15 cellular contexts compared by ENCODE assay signal in the genomic region with DNA sequence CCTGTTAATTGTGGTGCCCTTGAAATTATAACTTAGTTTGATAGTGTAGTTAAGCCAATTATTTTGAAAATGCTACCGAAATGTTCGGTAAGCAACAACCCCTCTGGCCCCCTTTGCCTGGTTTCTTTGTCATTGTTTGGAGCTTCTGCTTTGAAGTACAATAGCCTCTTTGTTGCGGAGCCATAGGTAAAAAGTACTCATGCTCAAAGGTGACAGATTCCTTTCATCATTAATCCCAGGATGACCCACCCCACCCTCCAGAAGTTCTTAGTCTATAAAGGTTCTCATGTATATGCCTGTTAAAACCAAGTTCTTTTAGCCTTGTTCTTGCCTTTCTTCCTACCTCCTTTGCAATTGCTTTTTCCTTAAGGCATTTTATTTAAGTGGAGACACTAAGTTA. TPM values are rescaled to one million over a fixed set of nuclear protein-coding genes. Genes with fewer than 3 reads are reported as not detected.
DNase-seq lines count a peak whose midpoint lies in the region; ATAC-seq and TF ChIP-seq lines count a peak whose summit lies in the region.
"Had no signal": no experiment of that assay in that cellular context is flagged by ENCODE, and none has a peak within 500 bp of the region (broad histone marks: within the 10 kb centered on the region; RNA-seq: fewer than 3 reads in every experiment).

No MANE protein-coding gene starts in this region.

- no peaks in the 10 kb centered on the region for H3K36me3 ChIP-seq in H7 (replicated peaks; ENCODE audit: control insufficient read depth, insufficient read depth, low read length)
- no peaks in the 10 kb centered on the region for H3K36me3 ChIP-seq in HUES64 (ENCODE audit: insufficient read depth, low read length)
- H3K36me3 ChIP-seq in endodermal cell (ENCODE audit: control insufficient read depth, insufficient read depth, low read length), result peaks cover 71% of the 10 kb centered on the region
- no peaks in the 10 kb centered on the region for H3K36me3 ChIP-seq in mesendoderm (ENCODE audit: control insufficient read depth, insufficient read depth, low read length)
- no peaks in the 10 kb centered on the region for H3K36me3 ChIP-seq in aorta (ENCODE audit: control insufficient read depth in 1 of 2, insufficient read depth in 2 of 2, low read length in 1 of 2)

- DNase-seq in H7, result peak; percentile 41
- DNase-seq in endodermal cell, result peak; percentile 74
- DNase-seq in mesendoderm, result peak; percentile 80
- DNase-seq in NCI-H774 (lab: John Stamatoyannopoulos, UW), result no peak
- no peak for DNase-seq in NCI-H2107 (lab: John Stamatoyannopoulos, UW)
- no peak for DNase-seq in aorta
- DNase-seq in GM13976 (ENCODE audit: low spot score), result no peak
- DNase-seq: C1 segment of cervical spinal cord; Calu3; CD4-positive, alpha-beta T cell; DMS 273 treated with DMSO at 0.1 percent for 48 hours; GOT3 had no signal

- H4K8ac ChIP-seq in mesendoderm (ENCODE audit: low read depth, low read length), result peak overlapping the region; percentile 65

- ATAC-seq in aorta (ENCODE audit: low FRiP score), result no peak
- ATAC-seq: K562 had no signal

- peaks cover 71% of the 10 kb centered on the region for H3K36me3 Mint-ChIP-seq in endodermal cell (ENCODE audit: low read depth)

- H3K27ac Mint-ChIP-seq in endodermal cell, result peak overlapping the region; percentile 95
- H3K27ac Mint-ChIP-seq: B cell; CD4-positive, alpha-beta T cell had no signal

- H3K4me2 ChIP-seq in mesendoderm (ENCODE audit: low read length), result no peak overlapping the region

- H3K4me3 ChIP-seq in H7 (ENCODE audit: insufficient read depth, low read depth, low read length) (no peak overlapping the region), HUES64 (ENCODE audit: low read length) (no peak overlapping the region), endodermal cell (ENCODE audit: low read length) (peak overlapping the region; percentile 60), mesendoderm (ENCODE audit: low read length) (no peak overlapping the region), aorta (ENCODE audit: low read length in 2 of 2) (no peak overlapping the region)
- H3K4me3 ChIP-seq: K562 had no signal

- TF ChIP-seq CTCF in endodermal cell (conservative IDR thresholded peaks at IDR 0.05), result no peak
- no peak for TF ChIP-seq CTCF in GM13976 (IDR thresholded peaks at IDR 0.05; ENCODE audit: borderline replicate concordance, control extremely low read depth, extremely low read depth, insufficient read depth, missing control alignments)

- H3K9me3 Mint-ChIP-seq in endodermal cell, result peaks cover 31% of the 10 kb centered on the region
- H3K9me3 Mint-ChIP-seq: CD4-positive, alpha-beta T cell had no signal

- H3K56ac ChIP-seq in mesendoderm (ENCODE audit: low read length), result no peak overlapping the region

- H3K4me1 ChIP-seq in HUES64 (ENCODE audit: insufficient read depth, low read length) (peaks cover 40% of the 10 kb centered on the region), endodermal cell (ENCODE audit: control insufficient read depth, insufficient read depth, low read length) (peaks cover 9% of the 10 kb centered on the region), mesendoderm (ENCODE audit: control insufficient read depth, low read depth, low read length) (peaks cover 2% of the 10 kb centered on the region), aorta (ENCODE audit: control insufficient read depth in 1 of 2, insufficient read depth in 2 of 2, low read length in 2 of 2) (no peaks in the 10 kb centered on the region)

- H3K9ac ChIP-seq in HUES64 (ENCODE audit: low read depth, low read length) (no peak overlapping the region), endodermal cell (ENCODE audit: extremely low read depth, low read length, poor library complexity, severe bottlenecking) (peak overlapping the region; percentile 5), mesendoderm (ENCODE audit: low read length) (no peak overlapping the region)

- no peak overlapping the region for H3K18ac ChIP-seq in mesendoderm (ENCODE audit: low read length)

- no peaks in the 10 kb centered on the region for H3K79me2 ChIP-seq in mesendoderm (ENCODE audit: control insufficient read depth, insufficient read depth, low read length)

- no peak overlapping the region for H3K23ac ChIP-seq in mesendoderm (ENCODE audit: low read length)

- H3K27ac ChIP-seq in HUES64 (ENCODE audit: low read depth, low read length) (peak overlapping the region; percentile 43; the same call in 1 of the 2 replicates), endodermal cell (ENCODE audit: low read depth, low read length) (no peak overlapping the region), mesendoderm (ENCODE audit: low read depth, low read length) (no peak overlapping the region), aorta (ENCODE audit: low read depth in 1 of 2, low read length in 2 of 2) (no peak overlapping the region)

- H2BK120ac ChIP-seq in mesendoderm (ENCODE audit: low read depth, low read length), result no peak overlapping the region

- no peak overlapping the region for H2BK15ac ChIP-seq in mesendoderm (replicated peaks; ENCODE audit: low read depth)

- no peak overlapping the region for H4K5ac ChIP-seq in mesendoderm (ENCODE audit: low read length)

- H3K4me3 Mint-ChIP-seq in endodermal cell, result no peak overlapping the region
- H3K4me3 Mint-ChIP-seq: B cell; CD4-positive, alpha-beta T cell had no signal

- H3K27me3 Mint-ChIP-seq in endodermal cell (ENCODE audit: insufficient read depth), result no peaks in the 10 kb centered on the region
- H3K27me3 Mint-ChIP-seq: B cell; CD4-positive, alpha-beta T cell had no signal

- H3K9me3 ChIP-seq in HUES64 (ENCODE audit: insufficient read depth, low read depth, low read length) (no peaks in the 10 kb centered on the region; the same call in 1 of the 2 replicates), endodermal cell (ENCODE audit: control insufficient read depth, low read length) (peaks cover 34% of the 10 kb centered on the region), aorta (ENCODE audit: control insufficient read depth, low read length) (no peaks in the 10 kb centered on the region)

- H3K4me1 Mint-ChIP-seq in endodermal cell, result peaks cover 36% of the 10 kb centered on the region
- H3K4me1 Mint-ChIP-seq: B cell had no signal

- in situ Hi-C loops in GM13976 (cut with MboI; ENCODE audit: low sequenced_read_pairs, unreplicated experiment), result no loop called here

- H2BK5ac ChIP-seq in mesendoderm (ENCODE audit: low read length), result no peak overlapping the region

- intact Hi-C loops in aorta (cut with DNase I), result no loop called here

- WGBS in HUES64, result 23% methylated on average over 3 of the region's 3 CpGs
- WGBS in endodermal cell (ENCODE audit: insufficient coverage in 1 of 2, insufficient read length in 1 of 2), 2 experiments, result 45% methylated on average over 2 to 3 of the region's 3 CpGs
- no CpG with 5 or more reads among the region's 3 CpGs for WGBS in mesendoderm (ENCODE audit: extremely low coverage, insufficient coverage, low lambda C conversion rate)
- WGBS in aorta, 2 donors, result 64 to 70% methylated on average over 3 of the region's 3 CpGs

- H3K27me3 ChIP-seq in H7 (ENCODE audit: control insufficient read depth, insufficient read depth, low read length) (no peaks in the 10 kb centered on the region), HUES64 (ENCODE audit: insufficient read depth, low read length) (no peaks in the 10 kb centered on the region), endodermal cell (ENCODE audit: control insufficient read depth, insufficient read depth, low read length, poor library complexity, severe bottlenecking) (no peaks in the 10 kb centered on the region), mesendoderm (ENCODE audit: insufficient read depth, low read length, poor library complexity) (no peaks in the 10 kb centered on the region), aorta (ENCODE audit: control insufficient read depth in 1 of 2, insufficient read depth in 2 of 2, low read length in 1 of 2) (no peaks in the 10 kb centered on the region)

- H2AK5ac ChIP-seq in mesendoderm (ENCODE audit: low read length), result no peak overlapping the region

- no peak overlapping the region for H3K4ac ChIP-seq in mesendoderm (ENCODE audit: low read depth, low read length)

- H3K79me1 ChIP-seq in mesendoderm (ENCODE audit: low read length), result no peaks in the 10 kb centered on the region

RNA-seq across cellular contexts. Expression of gene SMARCAD1, which starts 42.4 kb away (rescaled TPM):
- total RNA-seq in H7 (2014; rRNA removed; shearing (Covaris generic)), result 39.5 and 42.4 TPM in 2 replicates
- polyA plus RNA-seq in HUES64 (2013, experiment 1 of 2), result 59.3 TPM
- 56.4 TPM for polyA plus RNA-seq in HUES64 (2013, experiment 2 of 2)
- total RNA-seq in endodermal cell (10 to 100 TPM; 67.1 to 85.5 TPM), aorta (10 to 100 TPM; 22.6 to 27.8 TPM)
- 59.2 TPM for polyA plus RNA-seq in endodermal cell (2013, experiment 1 of 2)
- 59.9 TPM for polyA plus RNA-seq in endodermal cell (2013, experiment 2 of 2)
- 53.3 TPM for polyA plus RNA-seq in mesendoderm (2013, experiment 1 of 2)
- polyA plus RNA-seq in mesendoderm (2013, experiment 2 of 2), result 52.3 TPM
- polyA plus RNA-seq in aorta, result 1 to 10 TPM; 2.9 to 7.7 TPM

Comparison
In these comparisons a context has a peak if more than half of its experiments do, and no peak if none do; other contexts are left out.
1. DNase-seq: peak in H7 (single experiment), endodermal cell (single experiment) and mesendoderm (single experiment); none in NCI-H774 (single experiment), NCI-H2107 (single experiment), aorta (0 of 2) and GM13976 (single experiment).